1 cellular context compared by ENCODE assay signal in the genomic region with DNA sequence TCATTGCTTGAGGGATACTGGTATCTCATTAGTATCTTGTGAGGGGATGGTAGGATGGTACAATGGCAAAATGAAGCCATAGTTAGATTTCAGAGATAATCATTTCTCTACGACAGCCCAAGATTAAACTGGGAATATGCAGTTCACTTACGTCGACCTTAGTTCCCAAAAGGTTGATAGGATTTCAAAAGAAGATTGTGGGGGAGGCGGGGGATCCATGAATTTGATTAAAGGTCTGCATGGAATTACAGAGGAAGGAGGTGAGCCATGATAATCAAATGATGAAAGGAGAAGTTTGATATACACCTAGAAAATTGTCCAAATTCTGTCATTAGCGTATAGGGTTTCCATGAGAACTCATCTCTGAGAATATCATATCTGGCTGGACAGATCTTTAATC.
TF ChIP-seq lines count a peak whose summit lies in the region.

No MANE protein-coding gene starts in this region.

TF ChIP-seq in GM23338, 12 proteins besides CTCF, POLR2A, EP300 and RAD21 (continued from another document):
- TF ChIP-seq, protein P1, sequence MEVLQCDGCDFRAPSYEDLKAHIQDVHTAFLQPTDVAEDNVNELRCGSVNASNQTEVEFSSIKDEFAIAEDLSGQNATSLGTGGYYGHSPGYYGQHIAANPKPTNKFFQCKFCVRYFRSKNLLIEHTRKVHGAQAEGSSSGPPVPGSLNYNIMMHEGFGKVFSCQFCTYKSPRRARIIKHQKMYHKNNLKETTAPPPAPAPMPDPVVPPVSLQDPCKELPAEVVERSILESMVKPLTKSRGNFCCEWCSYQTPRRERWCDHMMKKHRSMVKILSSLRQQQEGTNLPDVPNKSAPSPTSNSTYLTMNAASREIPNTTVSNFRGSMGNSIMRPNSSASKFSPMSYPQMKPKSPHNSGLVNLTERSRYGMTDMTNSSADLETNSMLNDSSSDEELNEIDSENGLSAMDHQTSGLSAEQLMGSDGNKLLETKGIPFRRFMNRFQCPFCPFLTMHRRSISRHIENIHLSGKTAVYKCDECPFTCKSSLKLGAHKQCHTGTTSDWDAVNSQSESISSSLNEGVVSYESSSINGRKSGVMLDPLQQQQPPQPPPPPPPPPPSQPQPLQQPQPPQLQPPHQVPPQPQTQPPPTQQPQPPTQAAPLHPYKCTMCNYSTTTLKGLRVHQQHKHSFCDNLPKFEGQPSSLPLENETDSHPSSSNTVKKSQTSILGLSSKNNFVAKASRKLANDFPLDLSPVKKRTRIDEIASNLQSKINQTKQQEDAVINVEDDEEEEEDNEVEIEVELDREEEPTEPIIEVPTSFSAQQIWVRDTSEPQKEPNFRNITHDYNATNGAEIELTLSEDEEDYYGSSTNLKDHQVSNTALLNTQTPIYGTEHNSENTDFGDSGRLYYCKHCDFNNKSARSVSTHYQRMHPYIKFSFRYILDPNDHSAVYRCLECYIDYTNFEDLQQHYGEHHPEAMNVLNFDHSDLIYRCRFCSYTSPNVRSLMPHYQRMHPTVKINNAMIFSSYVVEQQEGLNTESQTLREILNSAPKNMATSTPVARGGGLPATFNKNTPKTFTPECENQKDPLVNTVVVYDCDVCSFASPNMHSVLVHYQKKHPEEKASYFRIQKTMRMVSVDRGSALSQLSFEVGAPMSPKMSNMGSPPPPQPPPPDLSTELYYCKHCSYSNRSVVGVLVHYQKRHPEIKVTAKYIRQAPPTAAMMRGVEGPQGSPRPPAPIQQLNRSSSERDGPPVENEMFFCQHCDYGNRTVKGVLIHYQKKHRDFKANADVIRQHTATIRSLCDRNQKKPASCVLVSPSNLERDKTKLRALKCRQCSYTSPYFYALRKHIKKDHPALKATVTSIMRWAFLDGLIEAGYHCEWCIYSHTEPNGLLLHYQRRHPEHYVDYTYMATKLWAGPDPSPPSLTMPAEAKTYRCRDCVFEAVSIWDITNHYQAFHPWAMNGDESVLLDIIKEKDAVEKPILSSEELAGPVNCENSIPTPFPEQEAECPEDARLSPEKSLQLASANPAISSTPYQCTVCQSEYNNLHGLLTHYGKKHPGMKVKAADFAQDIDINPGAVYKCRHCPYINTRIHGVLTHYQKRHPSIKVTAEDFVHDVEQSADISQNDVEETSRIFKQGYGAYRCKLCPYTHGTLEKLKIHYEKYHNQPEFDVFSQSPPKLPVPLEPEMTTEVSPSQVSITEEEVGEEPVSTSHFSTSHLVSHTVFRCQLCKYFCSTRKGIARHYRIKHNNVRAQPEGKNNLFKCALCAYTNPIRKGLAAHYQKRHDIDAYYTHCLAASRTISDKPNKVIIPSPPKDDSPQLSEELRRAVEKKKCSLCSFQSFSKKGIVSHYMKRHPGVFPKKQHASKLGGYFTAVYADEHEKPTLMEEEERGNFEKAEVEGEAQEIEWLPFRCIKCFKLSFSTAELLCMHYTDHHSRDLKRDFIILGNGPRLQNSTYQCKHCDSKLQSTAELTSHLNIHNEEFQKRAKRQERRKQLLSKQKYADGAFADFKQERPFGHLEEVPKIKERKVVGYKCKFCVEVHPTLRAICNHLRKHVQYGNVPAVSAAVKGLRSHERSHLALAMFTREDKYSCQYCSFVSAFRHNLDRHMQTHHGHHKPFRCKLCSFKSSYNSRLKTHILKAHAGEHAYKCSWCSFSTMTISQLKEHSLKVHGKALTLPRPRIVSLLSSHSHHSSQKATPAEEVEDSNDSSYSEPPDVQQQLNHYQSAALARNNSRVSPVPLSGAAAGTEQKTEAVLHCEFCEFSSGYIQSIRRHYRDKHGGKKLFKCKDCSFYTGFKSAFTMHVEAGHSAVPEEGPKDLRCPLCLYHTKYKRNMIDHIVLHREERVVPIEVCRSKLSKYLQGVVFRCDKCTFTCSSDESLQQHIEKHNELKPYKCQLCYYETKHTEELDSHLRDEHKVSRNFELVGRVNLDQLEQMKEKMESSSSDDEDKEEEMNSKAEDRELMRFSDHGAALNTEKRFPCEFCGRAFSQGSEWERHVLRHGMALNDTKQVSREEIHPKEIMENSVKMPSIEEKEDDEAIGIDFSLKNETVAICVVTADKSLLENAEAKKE (CRISPR knock-in tag; IDR thresholded peaks at IDR 0.05) = no peak
- no peak for TF ChIP-seq POLR2AphosphoS5 (IDR thresholded peaks at IDR 0.05; ENCODE audit: low read depth)
- TF ChIP-seq JUNB (IDR thresholded peaks at IDR 0.05; ENCODE audit: unreplicated experiment) = no peak
- no peak for TF ChIP-seq EZH2phosphoT487 (IDR thresholded peaks at IDR 0.05; ENCODE audit: unreplicated experiment)
- no peak for TF ChIP-seq ZNF114 (CRISPR knock-in tag; IDR thresholded peaks at IDR 0.05)
- no peak for TF ChIP-seq NANOG (IDR thresholded peaks at IDR 0.05; ENCODE audit: borderline replicate concordance)
- no peak for TF ChIP-seq EZH2 (IDR thresholded peaks at IDR 0.05; ENCODE audit: low read depth, unreplicated experiment)
- no peak for TF ChIP-seq STAT1 (IDR thresholded peaks at IDR 0.05; ENCODE audit: unreplicated experiment)
- no peak for TF ChIP-seq CREB1 (CRISPR knock-in tag; IDR thresholded peaks at IDR 0.05; ENCODE audit: low read depth)
- TF ChIP-seq, protein P2, sequence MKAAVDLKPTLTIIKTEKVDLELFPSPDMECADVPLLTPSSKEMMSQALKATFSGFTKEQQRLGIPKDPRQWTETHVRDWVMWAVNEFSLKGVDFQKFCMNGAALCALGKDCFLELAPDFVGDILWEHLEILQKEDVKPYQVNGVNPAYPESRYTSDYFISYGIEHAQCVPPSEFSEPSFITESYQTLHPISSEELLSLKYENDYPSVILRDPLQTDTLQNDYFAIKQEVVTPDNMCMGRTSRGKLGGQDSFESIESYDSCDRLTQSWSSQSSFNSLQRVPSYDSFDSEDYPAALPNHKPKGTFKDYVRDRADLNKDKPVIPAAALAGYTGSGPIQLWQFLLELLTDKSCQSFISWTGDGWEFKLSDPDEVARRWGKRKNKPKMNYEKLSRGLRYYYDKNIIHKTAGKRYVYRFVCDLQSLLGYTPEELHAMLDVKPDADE (IDR thresholded peaks at IDR 0.05) = no peak
- TF ChIP-seq, protein P3, sequence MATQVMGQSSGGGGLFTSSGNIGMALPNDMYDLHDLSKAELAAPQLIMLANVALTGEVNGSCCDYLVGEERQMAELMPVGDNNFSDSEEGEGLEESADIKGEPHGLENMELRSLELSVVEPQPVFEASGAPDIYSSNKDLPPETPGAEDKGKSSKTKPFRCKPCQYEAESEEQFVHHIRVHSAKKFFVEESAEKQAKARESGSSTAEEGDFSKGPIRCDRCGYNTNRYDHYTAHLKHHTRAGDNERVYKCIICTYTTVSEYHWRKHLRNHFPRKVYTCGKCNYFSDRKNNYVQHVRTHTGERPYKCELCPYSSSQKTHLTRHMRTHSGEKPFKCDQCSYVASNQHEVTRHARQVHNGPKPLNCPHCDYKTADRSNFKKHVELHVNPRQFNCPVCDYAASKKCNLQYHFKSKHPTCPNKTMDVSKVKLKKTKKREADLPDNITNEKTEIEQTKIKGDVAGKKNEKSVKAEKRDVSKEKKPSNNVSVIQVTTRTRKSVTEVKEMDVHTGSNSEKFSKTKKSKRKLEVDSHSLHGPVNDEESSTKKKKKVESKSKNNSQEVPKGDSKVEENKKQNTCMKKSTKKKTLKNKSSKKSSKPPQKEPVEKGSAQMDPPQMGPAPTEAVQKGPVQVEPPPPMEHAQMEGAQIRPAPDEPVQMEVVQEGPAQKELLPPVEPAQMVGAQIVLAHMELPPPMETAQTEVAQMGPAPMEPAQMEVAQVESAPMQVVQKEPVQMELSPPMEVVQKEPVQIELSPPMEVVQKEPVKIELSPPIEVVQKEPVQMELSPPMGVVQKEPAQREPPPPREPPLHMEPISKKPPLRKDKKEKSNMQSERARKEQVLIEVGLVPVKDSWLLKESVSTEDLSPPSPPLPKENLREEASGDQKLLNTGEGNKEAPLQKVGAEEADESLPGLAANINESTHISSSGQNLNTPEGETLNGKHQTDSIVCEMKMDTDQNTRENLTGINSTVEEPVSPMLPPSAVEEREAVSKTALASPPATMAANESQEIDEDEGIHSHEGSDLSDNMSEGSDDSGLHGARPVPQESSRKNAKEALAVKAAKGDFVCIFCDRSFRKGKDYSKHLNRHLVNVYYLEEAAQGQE (IDR thresholded peaks at IDR 0.05; ENCODE audit: unreplicated experiment) = no peak
